ENCODE assay signal across 8 cellular contexts in genomic region chr11:14520902-14521151, GRCh38. TPM values are rescaled to one million over a fixed set of nuclear protein-coding genes. Genes with fewer than 3 reads are reported as not detected.
DNase-seq lines count a peak whose midpoint lies in the region; ATAC-seq and TF ChIP-seq lines count a peak whose summit lies in the region.

No MANE protein-coding gene starts in this region.

- H3K27me3 ChIP-seq in iPS-20b (ENCODE audit: insufficient read depth, low read length) (no peaks in the 10 kb centered on the region), suprapubic skin (no peaks in the 10 kb centered on the region)

- H3K27ac ChIP-seq in iPS-20b (ENCODE audit: low read length) (peak overlapping the region; percentile 29), suprapubic skin (peak overlapping the region; percentile 89)

- H3K9ac ChIP-seq in iPS-20b (ENCODE audit: low read depth, low read length) = peak overlapping the region; percentile 75; the same call in 1 of the 2 replicates

- peak overlapping the region; percentile 85 for H3K4me3 ChIP-seq in iPS-20b (ENCODE audit: low read length)
- peak overlapping the region; percentile 78 for H3K4me3 ChIP-seq in suprapubic skin

- H3K9me3 Mint-ChIP-seq in activated CD4-positive, alpha-beta T cell treated with anti-CD3 and anti-CD28 coated beads, Interleukin-2, amount 10 ng/mL, durations not matched to agents 24 days and 14 days = no peaks in the 10 kb centered on the region
- no peaks in the 10 kb centered on the region for H3K9me3 Mint-ChIP-seq in activated T-helper 2 cell treated with anti-CD3 and anti-CD28 coated beads, Interferon-gamma antibody, Interleukin-2, Interleukin-4, amounts not matched to agents 10 μg/mL and 5 μg/mL and 100 μg/mL, durations not matched to agents 14 hours and 24 hours and 36 hours

- 13% methylated on average over 6 of the region's 6 CpGs for WGBS in suprapubic skin

- no peak for TF ChIP-seq EP300 in suprapubic skin (IDR thresholded peaks at IDR 0.05)

- H3K27ac Mint-ChIP-seq in activated CD4-positive, alpha-beta T cell treated with anti-CD3 and anti-CD28 coated beads, Interleukin-2, amount 10 ng/mL, durations not matched to agents 24 days and 14 days = peak overlapping the region; percentile 98
- peak overlapping the region; percentile 89 for H3K27ac Mint-ChIP-seq in activated T-helper 2 cell treated with anti-CD3 and anti-CD28 coated beads, Interferon-gamma antibody, Interleukin-2, Interleukin-4, amounts not matched to agents 10 μg/mL and 5 μg/mL and 100 μg/mL, durations not matched to agents 14 hours and 24 hours and 36 hours

- intact Hi-C loops in activated CD4-positive, alpha-beta T cell treated with anti-CD3 and anti-CD28 coated beads, Interleukin-2, amount 10 ng/mL, durations not matched to agents 24 days and 14 days (cut with micrococcal nuclease) = loop anchor here (1.0 to 10.0 kb wide), 9 partner anchors 16 to 554 kb away; partner anchors contain the start of gene CALCB
- intact Hi-C loops in activated T-helper 2 cell treated with anti-CD3 and anti-CD28 coated beads, Interferon-gamma antibody, Interleukin-2, Interleukin-4, amounts not matched to agents 10 μg/mL and 5 μg/mL and 100 μg/mL, durations not matched to agents 14 hours and 24 hours and 36 hours (cut with micrococcal nuclease) = loop anchor here (1.0 to 10.0 kb wide), 8 partner anchors 16 to 554 kb away; partner anchors contain the start of genes CALCB and COPB1
- intact Hi-C loops in left colon (cut with DNase I, micrococcal nuclease) = no loop called here

- peak overlapping the region; percentile 96 for H3K4me3 Mint-ChIP-seq in activated CD4-positive, alpha-beta T cell treated with anti-CD3 and anti-CD28 coated beads, Interleukin-2, amount 10 ng/mL, durations not matched to agents 24 days and 14 days
- H3K4me3 Mint-ChIP-seq in activated T-helper 2 cell treated with anti-CD3 and anti-CD28 coated beads, Interferon-gamma antibody, Interleukin-2, Interleukin-4, amounts not matched to agents 10 μg/mL and 5 μg/mL and 100 μg/mL, durations not matched to agents 14 hours and 24 hours and 36 hours (ENCODE audit: low read depth) = peak overlapping the region; percentile 90

- ATAC-seq in left colon (no peak), HG03432 (IDR thresholded peaks at IDR 0.05; ENCODE audit: unreplicated experiment) (no peak)

- H3K9me3 ChIP-seq in iPS-20b (ENCODE audit: insufficient read depth, low read depth, low read length) (no peaks in the 10 kb centered on the region), suprapubic skin (no peaks in the 10 kb centered on the region)

- H3K4me1 Mint-ChIP-seq in activated CD4-positive, alpha-beta T cell treated with anti-CD3 and anti-CD28 coated beads, Interleukin-2, amount 10 ng/mL, durations not matched to agents 24 days and 14 days = peaks cover 22% of the 10 kb centered on the region
- H3K4me1 Mint-ChIP-seq in activated T-helper 2 cell treated with anti-CD3 and anti-CD28 coated beads, Interferon-gamma antibody, Interleukin-2, Interleukin-4, amounts not matched to agents 10 μg/mL and 5 μg/mL and 100 μg/mL, durations not matched to agents 14 hours and 24 hours and 36 hours (ENCODE audit: low read depth) = peaks cover 27% of the 10 kb centered on the region

- no peaks in the 10 kb centered on the region for H3K27me3 Mint-ChIP-seq in activated CD4-positive, alpha-beta T cell treated with anti-CD3 and anti-CD28 coated beads, Interleukin-2, amount 10 ng/mL, durations not matched to agents 24 days and 14 days
- no peaks in the 10 kb centered on the region for H3K27me3 Mint-ChIP-seq in activated T-helper 2 cell treated with anti-CD3 and anti-CD28 coated beads, Interferon-gamma antibody, Interleukin-2, Interleukin-4, amounts not matched to agents 10 μg/mL and 5 μg/mL and 100 μg/mL, durations not matched to agents 14 hours and 24 hours and 36 hours (ENCODE audit: low read depth)

- H3K4me1 ChIP-seq in iPS-20b (ENCODE audit: insufficient read depth, low read length) (peaks cover 6% of the 10 kb centered on the region; the same call in 1 of the 2 replicates), suprapubic skin (peaks cover 19% of the 10 kb centered on the region)

- H3K36me3 ChIP-seq in iPS-20b (ENCODE audit: insufficient read depth, low read depth, low read length) = peaks cover 28% of the 10 kb centered on the region
- peaks cover 23% of the 10 kb centered on the region for H3K36me3 ChIP-seq in suprapubic skin

- TF ChIP-seq CTCF in suprapubic skin (IDR thresholded peaks at IDR 0.05) = no peak

- TF ChIP-seq POLR2A in suprapubic skin (IDR thresholded peaks at IDR 0.05) = no peak

- H3K36me3 Mint-ChIP-seq in activated CD4-positive, alpha-beta T cell treated with anti-CD3 and anti-CD28 coated beads, Interleukin-2, amount 10 ng/mL, durations not matched to agents 24 days and 14 days (ENCODE audit: low read depth) = peaks cover 30% of the 10 kb centered on the region
- peaks cover 30% of the 10 kb centered on the region for H3K36me3 Mint-ChIP-seq in activated T-helper 2 cell treated with anti-CD3 and anti-CD28 coated beads, Interferon-gamma antibody, Interleukin-2, Interleukin-4, amounts not matched to agents 10 μg/mL and 5 μg/mL and 100 μg/mL, durations not matched to agents 14 hours and 24 hours and 36 hours (ENCODE audit: low read depth)

- DNase-seq in activated CD4-positive, alpha-beta T cell treated with anti-CD3 and anti-CD28 coated beads, Interleukin-2, amount 10 ng/mL, durations not matched to agents 24 days and 14 days = no peak
- DNase-seq in activated CD4-positive, alpha-beta T cell treated with anti-CD3 and anti-CD28 coated beads for 48 hours = no peak
- DNase-seq in activated T-helper 2 cell treated with anti-CD3 and anti-CD28 coated beads, Interferon-gamma antibody, Interleukin-2, Interleukin-4, amounts not matched to agents 10 μg/mL and 5 μg/mL and 100 μg/mL, durations not matched to agents 14 hours and 24 hours and 36 hours (ENCODE audit: low spot score) = no peak
- DNase-seq in suprapubic skin (ENCODE audit: low spot score in 2 of 2) = no peak
- DNase-seq in left colon = no peak
- no peak for DNase-seq in LoVo (ENCODE audit: low spot score)

RNA-seq across cellular contexts. Expression of gene PSMA1, which starts 0.6 kb away (rescaled TPM):
- total RNA-seq in activated CD4-positive, alpha-beta T cell treated with anti-CD3 and anti-CD28 coated beads, Interleukin-2, amount 10 ng/mL, durations not matched to agents 24 days and 14 days = 334 and 344 TPM in 2 replicates
- 319 and 329 TPM in 2 replicates for total RNA-seq in activated T-helper 2 cell treated with anti-CD3 and anti-CD28 coated beads, Interferon-gamma antibody, Interleukin-2, Interleukin-4, amounts not matched to agents 10 μg/mL and 5 μg/mL and 100 μg/mL, durations not matched to agents 14 hours and 24 hours and 36 hours
- 100 to 1,000 TPM in 2 of 4 donors, 10 to 100 TPM in 2; 86.1 to 115 (median 99.6) TPM for total RNA-seq in suprapubic skin
- 100 to 1,000 TPM; 102 to 113 TPM for total RNA-seq in left colon

RNA-seq across cellular contexts. Expression of gene COPB1, which starts 21.2 kb away (rescaled TPM):
- total RNA-seq in activated CD4-positive, alpha-beta T cell treated with anti-CD3 and anti-CD28 coated beads, Interleukin-2, amount 10 ng/mL, durations not matched to agents 24 days and 14 days = 91.8 and 93.5 TPM in 2 replicates
- 103 and 105 TPM in 2 replicates for total RNA-seq in activated T-helper 2 cell treated with anti-CD3 and anti-CD28 coated beads, Interferon-gamma antibody, Interleukin-2, Interleukin-4, amounts not matched to agents 10 μg/mL and 5 μg/mL and 100 μg/mL, durations not matched to agents 14 hours and 24 hours and 36 hours
- 10 to 100 TPM; 62.8 to 66.0 (median 64.8) TPM for total RNA-seq in suprapubic skin
- 10 to 100 TPM; 82.4 to 83.8 TPM for total RNA-seq in left colon

Comparison
In these comparisons a context has a peak if more than half of its experiments do, and no peak if none do; other contexts are left out.
1. intact Hi-C loops: an anchor here in activated CD4-positive, alpha-beta T cell treated with anti-CD3 and anti-CD28 coated beads, Interleukin-2, amount 10 ng/mL, durations not matched to agents 24 days and 14 days (1.0 to 10.0 kb wide) and activated T-helper 2 cell treated with anti-CD3 and anti-CD28 coated beads, Interferon-gamma antibody, Interleukin-2, Interleukin-4, amounts not matched to agents 10 μg/mL and 5 μg/mL and 100 μg/mL, durations not matched to agents 14 hours and 24 hours and 36 hours (1.0 to 10.0 kb wide); none called in left colon.